In genomic region chr5:179553875-179554274, GRCh38 we compare ENCODE assay signal across 10 cellular contexts. TPM values are rescaled to one million over a fixed set of nuclear protein-coding genes. Genes with fewer than 3 reads are reported as not detected.
A peak's percentile ranks its signal among the peaks of the same experiment; 100 is the strongest.
DNase-seq lines count a peak whose midpoint lies in the region; ATAC-seq, FAIRE-seq and TF ChIP-seq lines count a peak whose summit lies in the region.
"Had no signal": no experiment of that assay in that cellular context is flagged by ENCODE, and none has a peak within 500 bp of the region (broad histone marks: within the 10 kb centered on the region; RNA-seq: fewer than 3 reads in every experiment).

No MANE protein-coding gene starts in this region.

- peaks cover 40% of the 10 kb centered on the region for H3K79me2 ChIP-seq in endothelial cell of umbilical vein (ENCODE audit: control insufficient read depth, insufficient read depth, low read length)
- H3K79me2 ChIP-seq in trophoblast cell (ENCODE audit: control insufficient read depth, insufficient read depth, low read length, poor library complexity) = peaks cover 14% of the 10 kb centered on the region

- H3K23ac ChIP-seq in trophoblast cell (ENCODE audit: low read length) = no peak overlapping the region

- WGBS in trophoblast cell (ENCODE audit: extremely low coverage, insufficient coverage, insufficient read length) = no CpG with 5 or more reads among the region's 7 CpGs

- dilution Hi-C loops in endothelial cell of umbilical vein (cut with MboI; ENCODE audit: extremely low pct_ligation_motif_present, low sequenced_read_pairs) = no loop called here

- H3K9me1 ChIP-seq in endothelial cell of umbilical vein (replicated peaks; ENCODE audit: control insufficient read depth, extremely low read depth, insufficient read depth, low read length) = no peaks in the 10 kb centered on the region

- intact Hi-C loops in endothelial cell of umbilical vein (cut with micrococcal nuclease) = loop anchor here (5.0 to 10.0 kb wide), 5 partner anchors 68 to 1651 kb away; partner anchors contain the start of genes CLK4, HNRNPH1 and TRIM7

- no peak overlapping the region for H3K4me3 ChIP-seq in endothelial cell of umbilical vein (replicated peaks in 1 of 3; ENCODE audit: insufficient read depth in 1 of 3, low read depth in 1 of 3, low read length in 3 of 3)
- H3K4me3 ChIP-seq in trophoblast cell (ENCODE audit: low read depth, low read length) = no peak overlapping the region

- CTCF ChIA-PET in endothelial cell of umbilical vein (lab: Charles Lee) = no interaction called here
- CTCF ChIA-PET in T-cell (lab: Charles Lee) = interaction anchor here in 1 of 2 donors (0.6 kb wide), 1 partner anchor 799 kb away, joined by 4 read pairs; the partner anchor contains the start of gene GFPT2

- H3K9me3 ChIP-seq in endothelial cell of umbilical vein (replicated peaks; ENCODE audit: control insufficient read depth, insufficient read depth, low read length) (no peaks in the 10 kb centered on the region), trophoblast cell (ENCODE audit: insufficient read depth, low read depth, low read length) (no peaks in the 10 kb centered on the region)

- H3K4me1 ChIP-seq in endothelial cell of umbilical vein (ENCODE audit: control insufficient read depth, extremely low read depth, insufficient read depth, low read length) = peaks cover 23% of the 10 kb centered on the region
- H3K4me1 ChIP-seq in trophoblast cell (ENCODE audit: control insufficient read depth in 1 of 2, insufficient read depth in 2 of 2, low read length in 2 of 2) = peaks cover 6 to 9% of the 10 kb centered on the region in 2 experiments

- peak overlapping the region in 1 of 3 donors; percentile 5 for H3K4me3 Mint-ChIP-seq in T-cell

- no peak overlapping the region for H3K14ac ChIP-seq in trophoblast cell (ENCODE audit: low read length)

- H3K27me3 Mint-ChIP-seq in T-cell = no peaks in the 10 kb centered on the region

- no peaks in the 10 kb centered on the region for H4K20me1 ChIP-seq in endothelial cell of umbilical vein (replicated peaks; ENCODE audit: control insufficient read depth, extremely low read depth, insufficient read depth, low read length)

- H3K27me3 ChIP-seq in endothelial cell of umbilical vein (ENCODE audit: control insufficient read depth in 2 of 2, insufficient read depth in 2 of 2, low read length in 2 of 2) (no peaks in the 10 kb centered on the region), trophoblast cell (ENCODE audit: insufficient read depth, low read length) (no peaks in the 10 kb centered on the region)

- no peak overlapping the region for H4K8ac ChIP-seq in trophoblast cell (ENCODE audit: low read depth, low read length)

- H3K27ac ChIP-seq in endothelial cell of umbilical vein (ENCODE audit: insufficient read depth, low read depth, low read length) = no peak overlapping the region
- peak overlapping the region; percentile 71 for H3K27ac ChIP-seq in trophoblast cell (ENCODE audit: low read depth, low read length)

- TF ChIP-seq CTCF in endothelial cell of umbilical vein (IDR thresholded peaks at IDR 0.05; ENCODE audit: extremely low read depth in 1 of 2, insufficient read depth in 1 of 2, low read depth in 1 of 2, low read length in 2 of 2) = no peak
- no peak for TF ChIP-seq CTCF in GM13976 (IDR thresholded peaks at IDR 0.05; ENCODE audit: borderline replicate concordance, control extremely low read depth, extremely low read depth, insufficient read depth, missing control alignments)

- H3K36me3 Mint-ChIP-seq in T-cell = peaks cover 4% of the 10 kb centered on the region

- peak overlapping the region in 1 of 2 donors; percentile 13 for H3K27ac Mint-ChIP-seq in T-cell

- BruUV-seq in endothelial cell of umbilical vein (replicated peaks; lab: Mats Ljungman, UMichigan) = no TSS peak

- in situ Hi-C loops in GM13976 (cut with MboI; ENCODE audit: low sequenced_read_pairs, unreplicated experiment) = no loop called here

- TF ChIP-seq POLR2A in endothelial cell of umbilical vein (IDR thresholded peaks at IDR 0.05; ENCODE audit: low read depth, low read length) = no peak

- no peak overlapping the region for H2BK5ac ChIP-seq in trophoblast cell (ENCODE audit: low read depth, low read length, poor library complexity)

- H4K91ac ChIP-seq in trophoblast cell (ENCODE audit: low read depth, low read length) = no peak overlapping the region

- DNase-seq in ELF-1 (ENCODE audit: low read depth, low spot score) (peak; percentile 68), endothelial cell of umbilical vein (ENCODE audit: low read depth, low spot score) (peak; percentile 46), trophoblast cell (peak; percentile 78 to 81), nucleus accumbens (lab: John Stamatoyannopoulos, UW) (no peak), T-cell (no peak), GM13976 (ENCODE audit: low spot score) (no peak)
- DNase-seq: GOT3 had no signal

- no peak overlapping the region for H3K18ac ChIP-seq in trophoblast cell (ENCODE audit: low read length)

- H3K36me3 ChIP-seq in endothelial cell of umbilical vein (ENCODE audit: control insufficient read depth in 2 of 2, extremely low read depth in 1 of 2, insufficient read depth in 2 of 2, low read length in 2 of 2) (peaks cover 0 to 2% of the 10 kb centered on the region in 2 experiments), trophoblast cell (ENCODE audit: control insufficient read depth in 1 of 2, insufficient read depth in 2 of 2, low read length in 2 of 2) (peaks cover 0 to 3% of the 10 kb centered on the region in 2 experiments)

- POLR2A ChIA-PET in endothelial cell of umbilical vein (lab: Charles Lee) (no interaction called here), T-cell (lab: Charles Lee) (no interaction called here)

- no peak overlapping the region for H2BK12ac ChIP-seq in trophoblast cell (ENCODE audit: low read length)

- ATAC-seq in T-cell (replicated peaks in 1 of 4) (no peak), GM21576 (IDR thresholded peaks at IDR 0.05; ENCODE audit: unreplicated experiment) (no peak)
- ATAC-seq: Panc1 had no signal

- H3K4ac ChIP-seq in trophoblast cell (ENCODE audit: low read depth, low read length) = no peak overlapping the region

- FAIRE-seq in endothelial cell of umbilical vein (lab: Jason Lieb, UNC) = peak; percentile 89

- no peak overlapping the region for H3K9ac ChIP-seq in endothelial cell of umbilical vein (replicated peaks; ENCODE audit: extremely low read depth, insufficient read depth, low read length)
- H3K9ac ChIP-seq in trophoblast cell (ENCODE audit: low read length) = no peak overlapping the region

- no peaks in the 10 kb centered on the region for H3K9me3 Mint-ChIP-seq in T-cell

- no peak overlapping the region for H2AK5ac ChIP-seq in trophoblast cell (ENCODE audit: low read length)

- peaks cover 14% of the 10 kb centered on the region for H3K79me1 ChIP-seq in trophoblast cell (ENCODE audit: low read length)

- no peak overlapping the region for H4K12ac ChIP-seq in trophoblast cell (ENCODE audit: low read depth, low read length)

- H3K4me1 Mint-ChIP-seq in T-cell = peaks cover 27 to 53% (median 52%) of the 10 kb centered on the region in 3 donors

- no peak overlapping the region for H2BK120ac ChIP-seq in trophoblast cell (ENCODE audit: insufficient read depth, low read length, poor library complexity)

- H3K4me2 ChIP-seq in endothelial cell of umbilical vein (ENCODE audit: insufficient read depth, low read length) = peak overlapping the region; percentile 20
- H3K4me2 ChIP-seq in trophoblast cell (ENCODE audit: low read length) = no peak overlapping the region

- H2AFZ ChIP-seq in endothelial cell of umbilical vein (ENCODE audit: low read depth, low read length) = no peak overlapping the region
- H2AFZ ChIP-seq in trophoblast cell (ENCODE audit: insufficient read depth, low read length, poor library complexity) = no peak overlapping the region

TF ChIP-seq in PFSK-1, 5 proteins besides CTCF, POLR2A, EP300 and RAD21:
- TF ChIP-seq FOXP2 (optimal IDR thresholded peaks at IDR 0.05; ENCODE audit: borderline replicate concordance, extremely low read depth, extremely low read length, insufficient read depth) = no peak
- peak; percentile 76; the same call in 1 of the 2 replicates for TF ChIP-seq TAF1 (IDR thresholded peaks at IDR 0.05; ENCODE audit: borderline replicate concordance, insufficient read depth, low read length)
- TF ChIP-seq SIN3A (IDR thresholded peaks at IDR 0.05; ENCODE audit: borderline replicate concordance, insufficient read depth, low read length) = peak; percentile 43; the same call in 1 of the 2 replicates

TF ChIP-seq in endothelial cell of umbilical vein, 7 proteins besides CTCF, POLR2A, EP300 and RAD21:
- TF ChIP-seq GATA2 (IDR thresholded peaks at IDR 0.05; ENCODE audit: insufficient read depth, insufficient read length, low read depth, low read length) (no peak), POLR2AphosphoS5 (IDR thresholded peaks at IDR 0.05; ENCODE audit: insufficient read depth, low read depth, low read length) (no peak), MAX (IDR thresholded peaks at IDR 0.05; ENCODE audit: insufficient read depth, insufficient read length) (no peak), EZH2 (IDR thresholded peaks at IDR 0.05; ENCODE audit: borderline replicate concordance, low read depth, low read length, severe bottlenecking) (no peak), JUN (IDR thresholded peaks at IDR 0.05; ENCODE audit: borderline replicate concordance, insufficient read depth, insufficient read length, low read depth) (peak; percentile 10), MYC (IDR thresholded peaks at IDR 0.05; ENCODE audit: low read depth, low read length) (no peak), FOS (IDR thresholded peaks at IDR 0.05; ENCODE audit: borderline replicate concordance, insufficient read depth, low read length) (peak; percentile 71)

RNA-seq across cellular contexts. Expression of gene RUFY1, which starts 3.5 kb away (rescaled TPM):
- polyA plus RNA-seq in PFSK-1 (2012; ENCODE audit: insufficient read length, low read depth) = 51.1 TPM
- total RNA-seq in endothelial cell of umbilical vein (43.3 and 44.9 TPM in 2 replicates), T-cell (10 to 100 TPM; 35.2 to 63.6 (median 47.7) TPM)
- polyA plus RNA-seq in endothelial cell of umbilical vein = 25.4 and 25.6 TPM in 2 replicates
- polyA plus RNA-seq in endothelial cell of umbilical vein (2011; cell fraction: cytosol; rRNA removed) = 25.4 and 26.8 TPM in 2 replicates
- 59.7 and 71.6 TPM in 2 replicates for polyA plus RNA-seq in endothelial cell of umbilical vein (2011; cell fraction: nucleus; rRNA removed)
- 26.9 and 28.1 TPM in 2 replicates for polyA plus RNA-seq in endothelial cell of umbilical vein (2012)
- 32.1 and 39.4 TPM in 2 replicates for polyA minus RNA-seq in endothelial cell of umbilical vein
- 15.3 TPM for polyA minus RNA-seq in endothelial cell of umbilical vein (2011; cell fraction: cytosol; rRNA and poly(A)+ RNA removed)
- polyA minus RNA-seq in endothelial cell of umbilical vein (2011; cell fraction: nucleus; rRNA and poly(A)+ RNA removed) = 31.0 and 36.0 TPM in 2 replicates
- 19.2 and 20.4 TPM in 2 replicates for polyA plus RNA-seq in trophoblast cell (2013)

Comparison
In these comparisons a context has a peak if more than half of its experiments do, and no peak if none do; other contexts are left out.
1. DNase-seq: peak in ELF-1 (single experiment), endothelial cell of umbilical vein (single experiment) and trophoblast cell (2 of 2); none in nucleus accumbens (0 of 56), T-cell (0 of 34) and GM13976 (single experiment).